23 cellular contexts compared by ENCODE assay signal in the genomic region with DNA sequence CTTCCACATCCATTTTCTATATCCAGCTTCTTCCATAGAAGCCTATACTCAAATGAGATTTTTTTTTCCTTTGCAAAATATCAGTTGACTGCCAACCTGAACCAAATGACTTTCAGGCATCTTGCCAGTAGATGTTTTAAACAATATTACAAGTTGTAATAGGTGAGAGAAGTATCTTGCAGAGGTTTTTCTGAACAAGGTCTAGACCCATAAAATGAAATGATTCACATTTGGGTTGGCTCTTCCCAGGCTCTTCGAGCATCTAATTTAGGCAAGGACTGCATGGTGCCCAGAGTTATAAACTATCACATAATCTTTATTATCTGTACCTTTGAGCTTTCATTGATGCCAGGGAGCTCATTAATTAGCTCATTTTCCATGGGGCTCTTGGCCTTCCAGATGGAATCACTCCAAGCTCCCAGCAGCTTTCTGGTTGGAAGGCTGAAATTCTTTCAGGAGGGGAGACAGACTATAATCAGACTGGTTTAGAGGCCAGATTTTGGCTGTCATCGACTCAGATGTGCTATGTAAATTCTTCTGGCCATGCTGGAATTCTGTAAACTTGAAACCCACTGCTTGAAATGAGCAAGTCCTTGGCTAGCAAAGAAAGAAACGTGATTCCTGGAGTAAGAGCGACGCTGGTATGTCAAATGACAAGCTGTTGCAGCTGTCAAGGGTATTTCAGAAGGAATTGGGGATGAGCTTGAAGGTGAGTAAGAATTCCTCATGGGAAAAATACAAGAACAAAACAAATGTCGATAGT. TPM values are rescaled to one million over a fixed set of nuclear protein-coding genes. Genes with fewer than 3 reads are reported as not detected.
DNase-seq lines count a peak whose midpoint lies in the region; ATAC-seq, FAIRE-seq and TF ChIP-seq lines count a peak whose summit lies in the region.
"Had no signal": no experiment of that assay in that cellular context is flagged by ENCODE, and none has a peak within 500 bp of the region (broad histone marks: within the 10 kb centered on the region; RNA-seq: fewer than 3 reads in every experiment).

No MANE protein-coding gene starts in this region.

- no TSS peak for BruUV-seq in Calu3 (replicated peaks; lab: Mats Ljungman, UMichigan)

- FAIRE-seq in astrocyte (lab: Jason Lieb, UNC), result no peak

- H3K9me3 Mint-ChIP-seq in Calu3 (ENCODE audit: low read depth, unreplicated experiment) (no peaks in the 10 kb centered on the region), astrocyte (ENCODE audit: unreplicated experiment) (peaks cover 15% of the 10 kb centered on the region)

- H3K4me2 ChIP-seq in astrocyte (ENCODE audit: low read length), result no peak overlapping the region

- ATAC-seq in left colon, result peak; percentile 23
- no peak for ATAC-seq in HG03469 (IDR thresholded peaks at IDR 0.05; ENCODE audit: unreplicated experiment)

- H3K27me3 ChIP-seq in astrocyte (ENCODE audit: insufficient read depth, low read length), result no peaks in the 10 kb centered on the region
- H3K27me3 ChIP-seq: esophagus squamous epithelium had no signal

- peaks cover 44% of the 10 kb centered on the region for H3K36me3 Mint-ChIP-seq in Calu3 (ENCODE audit: insufficient read depth, unreplicated experiment)
- H3K36me3 Mint-ChIP-seq in astrocyte (ENCODE audit: low read depth, unreplicated experiment), result peaks cover 14% of the 10 kb centered on the region
- H3K36me3 Mint-ChIP-seq: CD4-positive, CD25-positive, alpha-beta regulatory T cell had no signal

- peaks cover 4% of the 10 kb centered on the region for H3K9me3 ChIP-seq in astrocyte (ENCODE audit: insufficient read depth, low read depth, low read length)
- H3K9me3 ChIP-seq: esophagus squamous epithelium, HAP-1, lower lobe of right lung had no signal

- H3K36me3 ChIP-seq in astrocyte (ENCODE audit: insufficient read depth, low read length), result no peaks in the 10 kb centered on the region
- H3K36me3 ChIP-seq: HAP-1, lower lobe of right lung had no signal

- H3K79me2 ChIP-seq in astrocyte (ENCODE audit: insufficient read depth, low read length), result no peaks in the 10 kb centered on the region

- DNase-seq in Calu3, result no peak
- DNase-seq in NCI-H1092 treated with DMSO at 0.1 percent for 48 hours (lab: John Stamatoyannopoulos, UW), result peak; percentile 78
- peak; percentile 32 for DNase-seq in astrocyte (ENCODE audit: low read depth)
- DNase-seq in left colon, result no peak
- DNase-seq in foreskin fibroblast, result no peak
- DNase-seq in NCI-H1417 treated with DMSO at 0.1 percent for 48 hours (lab: John Stamatoyannopoulos, UW), result no peak
- no peak for DNase-seq in activated naive CD4-positive, alpha-beta T cell treated with Interleukin-2 at 50 U/mL for 16 hours
- DNase-seq: activated CD4-positive, CD25-positive, alpha-beta regulatory T cell treated with anti-CD3 and anti-CD28 coated beads, Interleukin-2, amount 50 U/mL, for 72 hours; activated CD8-positive, alpha-beta memory T cell treated with anti-CD3 and anti-CD28 coated beads for 24 hours; caudate nucleus; CD4-positive, CD25-positive, alpha-beta regulatory T cell; effector CD8-positive, alpha-beta T cell; esophagus squamous epithelium; glutamatergic neuron; Karpas-422; lower lobe of right lung; naive B cell; NCI-H187 treated with DMSO at 0.1 percent for 48 hours; NCI-H510A treated with DMSO at 0.1 percent for 48 hours; stimulated activated CD4-positive, alpha-beta T cell treated with anti-CD3 and anti-CD28 coated beads, Interleukin-2, amount 100 ng/mL, for 48 hours had no signal

- H3K4me3 ChIP-seq in astrocyte (ENCODE audit: insufficient read depth, low read depth, low read length) (no peak overlapping the region), foreskin fibroblast (ENCODE audit: low read depth in 1 of 2, low read length in 2 of 2) (no peak overlapping the region)
- H3K4me3 ChIP-seq: esophagus squamous epithelium, HAP-1, lower lobe of right lung had no signal

- H3K4me3 Mint-ChIP-seq in Calu3 (ENCODE audit: low read depth, unreplicated experiment) (no peak overlapping the region), astrocyte (ENCODE audit: unreplicated experiment) (no peak overlapping the region)
- H3K4me3 Mint-ChIP-seq: CD4-positive, CD25-positive, alpha-beta regulatory T cell; naive B cell; T-helper 2 cell treated with Interferon-gamma antibody and Interleukin-4, amounts not matched to agents 5 μg/mL and 100 μg/mL, for 36 hours had no signal

- intact Hi-C loops in Calu3 (cut with micrococcal nuclease; ENCODE audit: unreplicated experiment) (loop anchor here (10.0 kb wide), 1 partner anchor 125 kb away; the partner anchor contains the start of gene CLMN), left colon (cut with DNase I, micrococcal nuclease) (no loop called here)

- H3K27ac Mint-ChIP-seq in Calu3 (ENCODE audit: unreplicated experiment), result peak overlapping the region; percentile 56
- no peak overlapping the region for H3K27ac Mint-ChIP-seq in astrocyte (ENCODE audit: unreplicated experiment)
- H3K27ac Mint-ChIP-seq: CD4-positive, CD25-positive, alpha-beta regulatory T cell; naive B cell; T-helper 2 cell treated with Interferon-gamma antibody and Interleukin-4, amounts not matched to agents 5 μg/mL and 100 μg/mL, for 36 hours had no signal

- CTCF ChIA-PET in Calu3 (lab: Charles Lee), result interaction anchor here (1.2 kb wide), 1 partner anchor 68 kb away, joined by 3 read pairs; no protein-coding TSS in a partner anchor

- H3K27ac ChIP-seq in astrocyte (ENCODE audit: low read depth, low read length), result no peak overlapping the region
- H3K27ac ChIP-seq: esophagus squamous epithelium had no signal

- H2AFZ ChIP-seq in astrocyte (ENCODE audit: low read depth, low read length), result no peak overlapping the region

- no peaks in the 10 kb centered on the region for H4K20me1 ChIP-seq in astrocyte (ENCODE audit: insufficient read depth, low read length)

- no peaks in the 10 kb centered on the region for H3K4me1 ChIP-seq in astrocyte (ENCODE audit: insufficient read depth, low read length)
- H3K4me1 ChIP-seq: HAP-1 had no signal

- no peak overlapping the region for H3K9ac ChIP-seq in astrocyte (ENCODE audit: low read length)

- no peaks in the 10 kb centered on the region for H3K27me3 Mint-ChIP-seq in Calu3 (ENCODE audit: unreplicated experiment)
- H3K27me3 Mint-ChIP-seq in astrocyte (ENCODE audit: low read depth, unreplicated experiment), result no peaks in the 10 kb centered on the region

- H3K4me1 Mint-ChIP-seq in Calu3 (ENCODE audit: low read depth, unreplicated experiment), result peaks cover 7% of the 10 kb centered on the region
- peaks cover 13% of the 10 kb centered on the region for H3K4me1 Mint-ChIP-seq in astrocyte (ENCODE audit: low read depth, unreplicated experiment)
- H3K4me1 Mint-ChIP-seq: CD4-positive, CD25-positive, alpha-beta regulatory T cell had no signal

- TF ChIP-seq CTCF in Calu3 (IDR thresholded peaks at IDR 0.05; ENCODE audit: unreplicated experiment) (no peak), astrocyte (IDR thresholded peaks at IDR 0.05; ENCODE audit: insufficient read depth, low read depth, low read length) (no peak), foreskin fibroblast (IDR thresholded peaks at IDR 0.05; ENCODE audit: low read depth, low read length) (no peak)

RNA-seq across cellular contexts. Expression of gene DICER1, which starts 32.3 kb away (rescaled TPM):
- total RNA-seq in Calu3 (2022) (53.8 and 58.7 TPM in 2 replicates), astrocyte (94.2 and 103 TPM in 2 replicates), left colon (10 to 100 TPM; 49.0 to 77.3 TPM)

Comparison
In these comparisons a context has a peak if more than half of its experiments do, and no peak if none do; other contexts are left out.
1. DNase-seq: peak in NCI-H1092 treated with DMSO at 0.1 percent for 48 hours (single experiment) and astrocyte (single experiment); none in Calu3 (single experiment), left colon (0 of 2), foreskin fibroblast (0 of 2), NCI-H1417 treated with DMSO at 0.1 percent for 48 hours (single experiment) and activated naive CD4-positive, alpha-beta T cell treated with Interleukin-2 at 50 U/mL for 16 hours (single experiment).